Comparison of ENCODE assay signal across 8 cellular contexts in the genomic region with DNA sequence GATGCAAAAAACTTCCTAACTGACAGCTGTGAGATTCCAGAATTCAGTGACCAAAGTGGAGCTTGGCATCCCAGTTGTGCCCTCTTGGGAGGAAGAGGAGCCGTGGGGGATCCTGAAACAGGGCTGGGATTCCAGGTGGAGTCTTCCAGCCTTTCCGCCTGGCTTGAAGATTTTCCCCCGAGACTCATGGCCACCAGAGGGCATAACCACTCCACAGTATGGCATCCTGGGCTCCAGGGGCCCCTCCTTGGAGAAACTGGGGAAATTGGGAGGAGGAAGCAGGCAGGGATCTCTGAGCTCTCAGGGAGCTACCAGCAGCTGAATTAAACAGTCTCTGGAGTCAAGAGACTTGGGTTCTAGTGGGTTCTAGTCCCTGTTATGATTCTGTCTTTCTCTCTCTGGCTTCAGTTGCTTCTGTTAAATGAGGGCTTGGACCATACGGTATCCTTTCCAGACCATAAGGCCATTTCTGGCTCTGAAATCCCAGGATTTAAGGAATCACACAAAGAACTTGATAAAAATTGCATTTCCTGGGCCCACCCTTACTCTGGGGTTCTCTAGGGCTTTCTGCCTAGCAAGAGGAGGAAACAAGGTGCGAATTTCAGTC. TPM values are rescaled to one million over a fixed set of nuclear protein-coding genes. Genes with fewer than 3 reads are reported as not detected.
DNase-seq lines count a peak whose midpoint lies in the region; ATAC-seq and TF ChIP-seq lines count a peak whose summit lies in the region.

No MANE protein-coding gene starts in this region.

- H3K27ac Mint-ChIP-seq in stimulated activated naive CD8-positive, alpha-beta T cell treated with anti-CD3 and anti-CD28 coated beads, Interleukin-15, amount 100 ng/mL, for 72 hours = peak overlapping the region in 1 of 2 donors; percentile 21

- H3K4me3 Mint-ChIP-seq in stimulated activated naive CD8-positive, alpha-beta T cell treated with anti-CD3 and anti-CD28 coated beads, Interleukin-15, amount 100 ng/mL, for 72 hours = no peak overlapping the region

- peak; percentile 37 for DNase-seq in stimulated activated naive CD8-positive, alpha-beta T cell treated with anti-CD3 and anti-CD28 coated beads, Interleukin-15, Interleukin-2, amounts not matched to agents 100 U/mL and 50 U/mL, for 24 hours
- DNase-seq in stimulated activated naive CD8-positive, alpha-beta T cell treated with anti-CD3 and anti-CD28 coated beads, Interleukin-15, amount 100 ng/mL, for 72 hours = no peak
- DNase-seq in NCI-H345 treated with DMSO at 0.1 percent for 48 hours (lab: John Stamatoyannopoulos, UW; ENCODE audit: unreplicated experiment) (peak; percentile 32), cerebellar cortex (ENCODE audit: low spot score) (peak; percentile 71), lung (ENCODE audit: low spot score) (no peak)
- DNase-seq in stimulated activated CD4-positive, alpha-beta T cell treated with anti-CD3 and anti-CD28 coated beads, Interleukin-12 subunit alpha, Interleukin-12 subunit beta, amount 100 ng/mL, for 4 hours = no peak
- DNase-seq in central memory CD4-positive, alpha-beta T cell = no peak

- H3K4me1 ChIP-seq in lung (ENCODE audit: control insufficient read depth in 2 of 2, insufficient read depth in 2 of 2, low read length in 2 of 2) = no peaks in the 10 kb centered on the region

- 55 to 60% methylated on average over 5 of the region's 5 CpGs for WGBS in lung, 2 donors

- no peak for ATAC-seq in stimulated activated naive CD8-positive, alpha-beta T cell treated with anti-CD3 and anti-CD28 coated beads, Interleukin-15, Interleukin-2, amounts not matched to agents 100 U/mL and 50 U/mL, for 24 hours
- no peak for ATAC-seq in stimulated activated naive CD8-positive, alpha-beta T cell treated with anti-CD3 and anti-CD28 coated beads, Interleukin-15, amount 100 ng/mL, for 72 hours
- ATAC-seq in lung (ENCODE audit: insufficient read depth, low FRiP score) = no peak
- ATAC-seq in GM21528 (IDR thresholded peaks at IDR 0.05; ENCODE audit: low FRiP score, unreplicated experiment) = no peak

- no peaks in the 10 kb centered on the region for H3K27me3 ChIP-seq in lung (ENCODE audit: control insufficient read depth, insufficient read depth)

- no peaks in the 10 kb centered on the region for H3K9me3 ChIP-seq in lung (ENCODE audit: control insufficient read depth in 2 of 2, insufficient read depth in 1 of 2, low read length in 1 of 2)

- H3K27ac ChIP-seq in lung (ENCODE audit: low read depth in 1 of 2, low read length in 1 of 2) = no peak overlapping the region

- TF ChIP-seq CTCF in lung (IDR thresholded peaks at IDR 0.05; ENCODE audit: control extremely low read depth, extremely low read depth) = peak; percentile 80

- H3K4me1 Mint-ChIP-seq in stimulated activated naive CD8-positive, alpha-beta T cell treated with anti-CD3 and anti-CD28 coated beads, Interleukin-15, amount 100 ng/mL, for 72 hours = peaks cover 39% of the 10 kb centered on the region

- H3K27me3 Mint-ChIP-seq in stimulated activated naive CD8-positive, alpha-beta T cell treated with anti-CD3 and anti-CD28 coated beads, Interleukin-15, amount 100 ng/mL, for 72 hours = peaks cover 14% of the 10 kb centered on the region

- H3K36me3 ChIP-seq in lung (ENCODE audit: control insufficient read depth in 2 of 2, insufficient read depth in 2 of 2, low read length in 2 of 2) = peaks cover 0 to under 1% of the 10 kb centered on the region in 2 donors

- no peaks in the 10 kb centered on the region for H3K9me3 Mint-ChIP-seq in stimulated activated naive CD8-positive, alpha-beta T cell treated with anti-CD3 and anti-CD28 coated beads, Interleukin-15, amount 100 ng/mL, for 72 hours

- no peak overlapping the region for H3K4me3 ChIP-seq in lung

RNA-seq across cellular contexts. Expression of a gene that starts 2.6 kb away (rescaled TPM):
- total RNA-seq in lung = 10 to 100 TPM; 31.4 to 84.0 TPM
- 10 to 100 TPM; 52.9 to 68.0 TPM for polyA plus RNA-seq in lung

RNA-seq across cellular contexts. Expression of a gene that starts 47.1 kb away (rescaled TPM):
- total RNA-seq in lung = 10 to 100 TPM; 56.8 to 77.9 TPM
- 10 to 100 TPM; 45.1 to 67.3 TPM for polyA plus RNA-seq in lung

RNA-seq across cellular contexts. Expression of a gene that starts 52.6 kb away (rescaled TPM):
- total RNA-seq in lung = 10 to 100 TPM; 14.0 to 41.7 TPM
- polyA plus RNA-seq in lung = 10 to 100 TPM; 14.3 to 27.7 TPM

Comparison
In these comparisons a context has a peak if more than half of its experiments do, and no peak if none do; other contexts are left out.
1. DNase-seq: peak in stimulated activated naive CD8-positive, alpha-beta T cell treated with anti-CD3 and anti-CD28 coated beads, Interleukin-15, Interleukin-2, amounts not matched to agents 100 U/mL and 50 U/mL, for 24 hours (single experiment), NCI-H345 treated with DMSO at 0.1 percent for 48 hours (single experiment) and cerebellar cortex (single experiment); none in stimulated activated naive CD8-positive, alpha-beta T cell treated with anti-CD3 and anti-CD28 coated beads, Interleukin-15, amount 100 ng/mL, for 72 hours (0 of 2), lung (single experiment), stimulated activated CD4-positive, alpha-beta T cell treated with anti-CD3 and anti-CD28 coated beads, Interleukin-12 subunit alpha, Interleukin-12 subunit beta, amount 100 ng/mL, for 4 hours (single experiment) and central memory CD4-positive, alpha-beta T cell (single experiment).